Comparison of ENCODE assay signal across 18 cellular contexts in genomic region chr10:123275183-123275549, GRCh38.
DNase-seq lines count a peak whose midpoint lies in the region; ATAC-seq and TF ChIP-seq lines count a peak whose summit lies in the region.
"Had no signal": no experiment of that assay in that cellular context is flagged by ENCODE, and none has a peak within 500 bp of the region (broad histone marks: within the 10 kb centered on the region; RNA-seq: fewer than 3 reads in every experiment).

No MANE protein-coding gene starts in this region.

- peaks cover 3% of the 10 kb centered on the region for H3K36me3 Mint-ChIP-seq in stimulated activated naive CD8-positive, alpha-beta T cell treated with anti-CD3 and anti-CD28 coated beads, Interleukin-15, Interleukin-2, amounts not matched to agents 100 ng/mL and 50 ng/mL, for 24 hours (ENCODE audit: low read depth)
- H3K36me3 Mint-ChIP-seq in brain = peaks cover 5% of the 10 kb centered on the region
- H3K36me3 Mint-ChIP-seq in natural killer cell = peaks cover 14% of the 10 kb centered on the region
- H3K36me3 Mint-ChIP-seq: stimulated activated effector memory CD8-positive, alpha-beta T cell treated with anti-CD3 and anti-CD28 coated beads, Interleukin-12 subunit alpha, Interleukin-12 subunit beta, amount 100 ng/mL, for 72 hours had no signal

- no peak for DNase-seq in stimulated activated naive CD8-positive, alpha-beta T cell treated with anti-CD3 and anti-CD28 coated beads, Interleukin-15, Interleukin-2, amounts not matched to agents 100 U/mL and 50 U/mL, for 24 hours
- DNase-seq in left kidney (ENCODE audit: low read depth, low spot score) (peak; percentile 63), upper lobe of right lung (no peak), activated gamma-delta T cell treated with Interleukin-2 at 50 U/mL for 16 hours (no peak), natural killer cell (no peak)
- DNase-seq: CD8-positive, alpha-beta memory T cell; left ventricle myocardium superior; NK-92 treated with Interleukin-12 subunit alpha and Interleukin-12 subunit beta, amount 100 ng/mL, for 24 hours; RPMI8226; sigmoid colon; tibial artery had no signal

- no peak overlapping the region for H3K27ac ChIP-seq in upper lobe of right lung
- H3K27ac ChIP-seq: gastroesophageal sphincter, sigmoid colon, tibial artery had no signal

- peaks cover 35% of the 10 kb centered on the region for H3K27me3 Mint-ChIP-seq in stimulated activated naive CD8-positive, alpha-beta T cell treated with anti-CD3 and anti-CD28 coated beads, Interleukin-15, Interleukin-2, amounts not matched to agents 100 ng/mL and 50 ng/mL, for 24 hours
- H3K27me3 Mint-ChIP-seq in brain (peaks cover 73% of the 10 kb centered on the region), natural killer cell (ENCODE audit: low read depth in 2 of 2) (peaks cover 17 to 18% of the 10 kb centered on the region in 2 donors)
- H3K27me3 Mint-ChIP-seq: activated T-helper 17 cell treated with anti-CD3 and anti-CD28 coated beads, Interleukin-2, amount 50 U/mL, for 72 hours had no signal

- H3K4me1 ChIP-seq in upper lobe of right lung = no peaks in the 10 kb centered on the region
- H3K4me1 ChIP-seq: gastroesophageal sphincter, sigmoid colon had no signal

- H3K27me3 ChIP-seq in upper lobe of right lung = no peaks in the 10 kb centered on the region

- H3K36me3 ChIP-seq in upper lobe of right lung = no peaks in the 10 kb centered on the region
- H3K36me3 ChIP-seq: gastroesophageal sphincter, sigmoid colon, tibial artery had no signal

- H3K9me3 Mint-ChIP-seq in stimulated activated naive CD8-positive, alpha-beta T cell treated with anti-CD3 and anti-CD28 coated beads, Interleukin-15, Interleukin-2, amounts not matched to agents 100 ng/mL and 50 ng/mL, for 24 hours = peaks cover 6% of the 10 kb centered on the region
- peaks cover 7 to 21% (median 10%) of the 10 kb centered on the region in 5 experiments for H3K9me3 Mint-ChIP-seq in brain
- H3K9me3 Mint-ChIP-seq in natural killer cell = peaks cover 2 to 3% of the 10 kb centered on the region in 2 donors
- H3K9me3 Mint-ChIP-seq: activated T-helper 17 cell treated with anti-CD3 and anti-CD28 coated beads, Interleukin-2, amount 50 U/mL, for 72 hours; stimulated activated effector memory CD8-positive, alpha-beta T cell treated with anti-CD3 and anti-CD28 coated beads, Interleukin-12 subunit alpha, Interleukin-12 subunit beta, amount 100 ng/mL, for 72 hours had no signal

- H3K4me1 Mint-ChIP-seq in stimulated activated naive CD8-positive, alpha-beta T cell treated with anti-CD3 and anti-CD28 coated beads, Interleukin-15, Interleukin-2, amounts not matched to agents 100 ng/mL and 50 ng/mL, for 24 hours (ENCODE audit: low read depth) = peaks cover 6% of the 10 kb centered on the region
- peaks cover 15% of the 10 kb centered on the region for H3K4me1 Mint-ChIP-seq in brain
- H3K4me1 Mint-ChIP-seq in natural killer cell = peaks cover 13 to 16% of the 10 kb centered on the region in 2 donors
- H3K4me1 Mint-ChIP-seq: stimulated activated effector memory CD8-positive, alpha-beta T cell treated with anti-CD3 and anti-CD28 coated beads, Interleukin-12 subunit alpha, Interleukin-12 subunit beta, amount 100 ng/mL, for 72 hours had no signal

- no peaks in the 10 kb centered on the region for H3K9me3 ChIP-seq in upper lobe of right lung
- H3K9me3 ChIP-seq: sigmoid colon had no signal

- no peak for ATAC-seq in stimulated activated naive CD8-positive, alpha-beta T cell treated with anti-CD3 and anti-CD28 coated beads, Interleukin-15, Interleukin-2, amounts not matched to agents 100 U/mL and 50 U/mL, for 24 hours
- no peak for ATAC-seq in upper lobe of right lung
- no peak for ATAC-seq in HG02852 (IDR thresholded peaks at IDR 0.05; ENCODE audit: unreplicated experiment)
- no peak for ATAC-seq in natural killer cell
- ATAC-seq: activated T-helper 17 cell treated with anti-CD3 and anti-CD28 coated beads, Interleukin-2, amount 50 U/mL, for 72 hours; esophagus mucosa; gastroesophageal sphincter; left ventricle myocardium superior; stimulated activated effector memory CD8-positive, alpha-beta T cell treated with anti-CD3 and anti-CD28 coated beads, Interleukin-12 subunit alpha, Interleukin-12 subunit beta, amount 100 ng/mL, for 72 hours had no signal

- TF ChIP-seq CTCF in brain (conservative IDR thresholded peaks at IDR 0.05) (no peak), upper lobe of right lung (IDR thresholded peaks at IDR 0.05) (no peak), natural killer cell (IDR thresholded peaks at IDR 0.05) (no peak)

- H3K27ac Mint-ChIP-seq in stimulated activated naive CD8-positive, alpha-beta T cell treated with anti-CD3 and anti-CD28 coated beads, Interleukin-15, Interleukin-2, amounts not matched to agents 100 ng/mL and 50 ng/mL, for 24 hours = no peak overlapping the region
- H3K27ac Mint-ChIP-seq in brain = no peak overlapping the region
- no peak overlapping the region for H3K27ac Mint-ChIP-seq in natural killer cell
- H3K27ac Mint-ChIP-seq: activated T-helper 17 cell treated with anti-CD3 and anti-CD28 coated beads, Interleukin-2, amount 50 U/mL, for 72 hours; stimulated activated effector memory CD8-positive, alpha-beta T cell treated with anti-CD3 and anti-CD28 coated beads, Interleukin-12 subunit alpha, Interleukin-12 subunit beta, amount 100 ng/mL, for 72 hours had no signal

- H3K4me3 ChIP-seq in upper lobe of right lung = peak overlapping the region; percentile 32
- H3K4me3 ChIP-seq: gastroesophageal sphincter, sigmoid colon, tibial artery had no signal

- intact Hi-C loops in upper lobe of right lung (cut with DNase I) (no loop called here), natural killer cell (cut with micrococcal nuclease) (no loop called here)

- H3K4me3 Mint-ChIP-seq in stimulated activated naive CD8-positive, alpha-beta T cell treated with anti-CD3 and anti-CD28 coated beads, Interleukin-15, Interleukin-2, amounts not matched to agents 100 ng/mL and 50 ng/mL, for 24 hours = peak overlapping the region; percentile 10
- H3K4me3 Mint-ChIP-seq in brain = peak overlapping the region; percentile 43 to 76 (median 66)
- no peak overlapping the region for H3K4me3 Mint-ChIP-seq in natural killer cell
- H3K4me3 Mint-ChIP-seq: activated T-helper 17 cell treated with anti-CD3 and anti-CD28 coated beads, Interleukin-2, amount 50 U/mL, for 72 hours; CD8-positive, alpha-beta memory T cell; stimulated activated effector memory CD8-positive, alpha-beta T cell treated with anti-CD3 and anti-CD28 coated beads, Interleukin-12 subunit alpha, Interleukin-12 subunit beta, amount 100 ng/mL, for 72 hours had no signal
